In the genomic region with DNA sequence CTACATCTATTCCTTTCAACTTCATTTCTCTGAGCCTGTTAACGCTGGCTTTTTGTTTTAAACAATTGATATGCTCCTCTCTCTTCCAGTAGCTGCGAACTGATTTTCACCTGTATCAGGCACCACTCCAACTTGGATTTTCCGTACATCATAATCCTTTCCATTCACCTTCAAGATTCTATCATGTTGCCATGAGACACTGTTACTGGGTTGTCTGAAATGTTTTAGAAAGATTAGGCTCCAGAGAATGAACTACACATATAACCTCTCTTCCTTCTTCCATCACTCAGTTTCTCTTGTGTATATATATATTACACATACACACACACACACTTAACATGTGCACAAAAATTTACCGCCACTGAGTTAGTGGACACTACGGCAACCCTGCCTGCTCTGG, we compare ENCODE assay signal across 32 cellular contexts. TPM values are rescaled to one million over a fixed set of nuclear protein-coding genes. Genes with fewer than 3 reads are reported as not detected.
"Had no signal": no experiment of that assay in that cellular context is flagged by ENCODE, and none has a peak within 500 bp of the region (broad histone marks: within the 10 kb centered on the region; RNA-seq: fewer than 3 reads in every experiment).

A gene (minus strand): TSS at position 101 of the 400 bp plus-strand sequence. CDS start 141 bp downstream, outside the sequence.

- FAIRE-seq: endometrium, endothelial cell of umbilical vein, frontal cortex had no signal

- H3K27ac ChIP-seq: ascending aorta, breast epithelium, cardiac muscle cell, colonic mucosa, epithelial cell of prostate, VCaP had no signal

- H3K4me3 ChIP-seq: ascending aorta, breast epithelium, cardiac muscle cell, colonic mucosa had no signal

- H3K4me1 ChIP-seq: ascending aorta, breast epithelium, colonic mucosa had no signal

- H3K9me3 ChIP-seq: ascending aorta, breast epithelium, colonic mucosa had no signal

- H3K36me3 ChIP-seq: ascending aorta, breast epithelium, cardiac muscle cell, colonic mucosa had no signal

- DNase-seq: activated CD4-positive, alpha-beta memory T cell treated with anti-CD3 and anti-CD28 coated beads, Interleukin-2, amount 10 ng/mL, durations not matched to agents 7 days and 5 days; activated CD4-positive, alpha-beta T cell treated with anti-CD3 and anti-CD28 coated beads for 1 hour; activated CD4-positive, alpha-beta T cell treated with anti-CD3 and anti-CD28 coated beads for 4 hours; activated CD4-positive, alpha-beta T cell treated with anti-CD3 and anti-CD28 coated beads, Interleukin-2, amount 10 ng/mL, durations not matched to agents 7 days and 5 days; activated CD4-positive, alpha-beta T cell treated with anti-CD3 and anti-CD28 coated beads, Interleukin-2, amount 50 U/mL, for 4 hours; activated CD8-positive, alpha-beta memory T cell treated with anti-CD3 and anti-CD28 coated beads, Interleukin-2, amount 50 U/mL, for 48 hours; activated gamma-delta T cell; activated naive CD4-positive, alpha-beta T cell; activated naive CD4-positive, alpha-beta T cell treated with anti-CD3 and anti-CD28 coated beads, Interleukin-2, amount 10 ng/mL, durations not matched to agents 7 days and 5 days; activated naive CD8-positive, alpha-beta T cell treated with anti-CD3 and anti-CD28 coated beads, Interleukin-2, amount 10 ng/mL, durations not matched to agents 7 days and 5 days; activated T-cell treated with anti-CD3 and anti-CD28 coated beads for 4 hours; activated T-cell treated with anti-CD3 and anti-CD28 coated beads, Interleukin-2, amount 50 U/mL, for 24 hours; activated T-cell treated with anti-CD3 and anti-CD28 coated beads, Interleukin-2, amount 50 U/mL, for 72 hours; central memory CD4-positive, alpha-beta T cell; cerebellar nuclear complex; colonic mucosa; effector CD8-positive, alpha-beta T cell; foreskin fibroblast; head of caudate nucleus; T1000 had no signal

- H3K27me3 ChIP-seq: ascending aorta, breast epithelium, cardiac muscle cell, colonic mucosa had no signal

RNA-seq across cellular contexts. Expression of the gene that starts here (rescaled TPM):
- total RNA-seq: activated CD4-positive, alpha-beta memory T cell treated with anti-CD3 and anti-CD28 coated beads, Interleukin-2, amount 10 ng/mL, durations not matched to agents 7 days and 5 days; activated CD4-positive, alpha-beta T cell treated with anti-CD3 and anti-CD28 coated beads, Interleukin-2, amount 10 ng/mL, durations not matched to agents 7 days and 5 days; activated naive CD4-positive, alpha-beta T cell treated with anti-CD3 and anti-CD28 coated beads, Interleukin-2, amount 50 U/mL, for 72 hours; activated T-cell treated with anti-CD3 and anti-CD28 coated beads, Interleukin-2, amount 50 U/mL, for 72 hours; ascending aorta; cardiac muscle cell; colonic mucosa; dermis microvascular lymphatic vessel endothelial cell; endothelial cell of umbilical vein; esophagus mucosa; WTC11 had no signal
- polyA plus RNA-seq: cardiac muscle cell, endothelial cell of umbilical vein had no signal
